ENCODE assay signal across 8 cellular contexts in genomic region chr7:8418627-8419245, GRCh38. TPM values are rescaled to one million over a fixed set of nuclear protein-coding genes. Genes with fewer than 3 reads are reported as not detected.
DNase-seq lines count a peak whose midpoint lies in the region; ATAC-seq and TF ChIP-seq lines count a peak whose summit lies in the region.

No MANE protein-coding gene starts in this region.

- TF ChIP-seq POLR2A in upper lobe of left lung (IDR thresholded peaks at IDR 0.05): no peak

- H3K9me3 Mint-ChIP-seq in chondrocyte (ENCODE audit: low read depth): no peaks in the 10 kb centered on the region

- TF ChIP-seq CTCF in RWPE2 (IDR thresholded peaks at IDR 0.05; ENCODE audit: poor library complexity, severe bottlenecking) (peak; percentile 81), chondrocyte (IDR thresholded peaks at IDR 0.05) (peak; percentile 92), upper lobe of left lung (IDR thresholded peaks at IDR 0.05) (peak in 5 of 6 experiments; percentile 47 to 70 (median 54))

- no peaks in the 10 kb centered on the region for H3K27me3 ChIP-seq in RWPE2 (ENCODE audit: insufficient read depth, poor library complexity, severe bottlenecking)
- no peaks in the 10 kb centered on the region for H3K27me3 ChIP-seq in upper lobe of left lung

- H3K4me1 ChIP-seq in RWPE2 (ENCODE audit: insufficient read depth, poor library complexity, severe bottlenecking) (no peaks in the 10 kb centered on the region), upper lobe of left lung (no peaks in the 10 kb centered on the region)

- H3K9me3 ChIP-seq in RWPE2 (ENCODE audit: severe bottlenecking) (no peaks in the 10 kb centered on the region), upper lobe of left lung (no peaks in the 10 kb centered on the region)

- no peak overlapping the region for H3K27ac Mint-ChIP-seq in chondrocyte (ENCODE audit: unreplicated experiment)

- no peaks in the 10 kb centered on the region for H3K4me1 Mint-ChIP-seq in chondrocyte (ENCODE audit: low read depth)

- DNase-seq in activated gamma-delta T cell treated with Interleukin-2 at 50 U/mL for 16 hours (peak; percentile 33), activated gamma-delta T cell (lab: John Stamatoyannopoulos, UW) (no peak), LHCN-M2 (ENCODE audit: low read depth) (peak; percentile 65), RWPE2 (ENCODE audit: low spot score) (no peak), chondrocyte (ENCODE audit: low spot score) (no peak), medulla oblongata (ENCODE audit: extremely low spot score) (peak; percentile 89), upper lobe of left lung (no peak)

- no peak overlapping the region for H3K4me3 Mint-ChIP-seq in chondrocyte (ENCODE audit: unreplicated experiment)

- no peaks in the 10 kb centered on the region for H3K36me3 Mint-ChIP-seq in chondrocyte (ENCODE audit: low read depth)

- H3K27ac ChIP-seq in RWPE2 (ENCODE audit: poor library complexity, severe bottlenecking) (no peak overlapping the region), upper lobe of left lung (no peak overlapping the region)

- no peak overlapping the region for H3K4me3 ChIP-seq in RWPE2 (ENCODE audit: severe bottlenecking)
- no peak overlapping the region for H3K4me3 ChIP-seq in upper lobe of left lung

- 0% methylated on average over 1 of the region's 1 CpG for WGBS in upper lobe of left lung, 2 donors

- peaks cover 3% of the 10 kb centered on the region for H3K27me3 Mint-ChIP-seq in chondrocyte (ENCODE audit: low read depth)

- ATAC-seq in GM21786 (IDR thresholded peaks at IDR 0.05; ENCODE audit: unreplicated experiment) (peak; percentile 91), RWPE2 (ENCODE audit: low read depth) (peak; percentile 84), upper lobe of left lung (ENCODE audit: low FRiP score in 2 of 2) (peak in 1 of 2 donors; percentile 71)

- H3K36me3 ChIP-seq in RWPE2 (ENCODE audit: low read depth) (no peaks in the 10 kb centered on the region), upper lobe of left lung (no peaks in the 10 kb centered on the region)

- no peak for TF ChIP-seq EP300 in upper lobe of left lung (IDR thresholded peaks at IDR 0.05)

RNA-seq across cellular contexts. Expression of gene NXPH1, which starts 14.7 kb away (rescaled TPM):
- total RNA-seq in LHCN-M2 (2014; rRNA removed) (1.0 and 2.8 TPM in 2 replicates), chondrocyte (not detected in 3 replicates), upper lobe of left lung (not detected)
- polyA plus RNA-seq in LHCN-M2 (2012): not detected

Comparison
In these comparisons a context has a peak if more than half of its experiments do, and no peak if none do; other contexts are left out.
1. DNase-seq: peak in activated gamma-delta T cell treated with Interleukin-2 at 50 U/mL for 16 hours (single experiment), LHCN-M2 (single experiment) and medulla oblongata (single experiment); none in activated gamma-delta T cell (single experiment), RWPE2 (single experiment), chondrocyte (single experiment) and upper lobe of left lung (0 of 2).
2. Peak in every context shown above with its lines, with median percentiles within 50 percentile points of each other: CTCF ChIP-seq.